9 cellular contexts compared by ENCODE assay signal in the genomic region with DNA sequence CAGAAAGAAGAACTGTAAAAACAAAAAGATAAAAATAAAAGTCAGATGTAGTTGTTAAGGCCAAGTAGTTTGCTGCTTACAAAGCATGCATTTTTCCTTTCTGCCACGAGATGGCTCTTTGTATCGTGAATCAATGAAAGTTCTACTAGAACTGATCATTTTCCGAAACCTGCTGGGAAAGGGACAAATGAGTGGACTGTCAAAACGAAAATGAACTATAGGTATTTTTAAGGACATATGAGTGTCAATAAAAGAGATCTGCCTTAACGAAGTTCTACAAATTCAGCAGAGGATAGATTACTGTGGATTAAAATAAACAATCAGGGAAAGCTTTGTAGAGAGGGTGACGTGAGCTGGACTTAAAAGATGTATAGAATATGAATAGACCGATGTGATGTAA. TPM values are rescaled to one million over a fixed set of nuclear protein-coding genes. Genes with fewer than 3 reads are reported as not detected.
A peak's percentile ranks its signal among the peaks of the same experiment; 100 is the strongest.
DNase-seq lines count a peak whose midpoint lies in the region; ATAC-seq and TF ChIP-seq lines count a peak whose summit lies in the region.
"Had no signal": no experiment of that assay in that cellular context is flagged by ENCODE, and none has a peak within 500 bp of the region (broad histone marks: within the 10 kb centered on the region; RNA-seq: fewer than 3 reads in every experiment).

No MANE protein-coding gene starts in this region.

- peaks cover 8% of the 10 kb centered on the region for H3K27me3 Mint-ChIP-seq in stimulated activated memory B cell treated with anti-CD40 and anti-IgM and Interleukin-4, amounts not matched to agents 10 μg/mL and 1 μg/mL and 100 μg/mL, for 72 hours

- intact Hi-C loops in breast epithelium (cut with DNase I; ENCODE audit: low total_unique reads) = no loop called here
- intact Hi-C loops in lower lobe of right lung (cut with DNase I) = no loop called here

- CTCF ChIA-PET in GM10248 (lab: Yijun Ruan, JAX) = interaction anchor here (0.6 to 3.3 kb wide), 9 partner anchors 9 to 706 kb away, joined by 3 to 23 read pairs (median 4); no protein-coding TSS in a partner anchor

- no peaks in the 10 kb centered on the region for H3K36me3 Mint-ChIP-seq in stimulated activated memory B cell treated with anti-CD40 and anti-IgM and Interleukin-4, amounts not matched to agents 10 μg/mL and 1 μg/mL and 100 μg/mL, for 72 hours
- H3K36me3 Mint-ChIP-seq: memory B cell had no signal

- no peak overlapping the region for H3K27ac Mint-ChIP-seq in stimulated activated memory B cell treated with anti-CD40 and anti-IgM and Interleukin-4, amounts not matched to agents 10 μg/mL and 1 μg/mL and 100 μg/mL, for 72 hours
- H3K27ac Mint-ChIP-seq: memory B cell had no signal

- peak; percentile 19 for DNase-seq in AG09319 (ENCODE audit: extremely low read depth, low read depth)
- peak; percentile 42 for DNase-seq in GM10248 (ENCODE audit: extremely low spot score)
- DNase-seq in NCI-H446 (lab: John Stamatoyannopoulos, UW) = peak; percentile 39 to 47
- no peak for DNase-seq in breast epithelium (ENCODE audit: low spot score in 2 of 2)
- no peak for DNase-seq in lower lobe of right lung
- DNase-seq in HuH-7.5 (ENCODE audit: low spot score) = no peak

- H3K27me3 ChIP-seq in breast epithelium (no peaks in the 10 kb centered on the region), lower lobe of right lung (ENCODE audit: low read depth) (no peaks in the 10 kb centered on the region)

- H3K4me1 Mint-ChIP-seq in stimulated activated memory B cell treated with anti-CD40 and anti-IgM and Interleukin-4, amounts not matched to agents 10 μg/mL and 1 μg/mL and 100 μg/mL, for 72 hours = peaks cover 6% of the 10 kb centered on the region

- H3K36me3 ChIP-seq in breast epithelium (no peaks in the 10 kb centered on the region), lower lobe of right lung (no peaks in the 10 kb centered on the region)

- no peak for ATAC-seq in lower lobe of right lung
- no peak for ATAC-seq in stimulated activated memory B cell treated with anti-CD40 and anti-IgM and Interleukin-4, amounts not matched to agents 10 μg/mL and 1 μg/mL and 100 μg/mL, for 72 hours
- ATAC-seq in HG03045 (IDR thresholded peaks at IDR 0.05; ENCODE audit: unreplicated experiment) = no peak

- H3K4me1 ChIP-seq in breast epithelium (no peaks in the 10 kb centered on the region), lower lobe of right lung (no peaks in the 10 kb centered on the region)

- POLR2A ChIA-PET in GM10248 (lab: Yijun Ruan, JAX) = no interaction called here

- H3K9me3 Mint-ChIP-seq in stimulated activated memory B cell treated with anti-CD40 and anti-IgM and Interleukin-4, amounts not matched to agents 10 μg/mL and 1 μg/mL and 100 μg/mL, for 72 hours = no peaks in the 10 kb centered on the region
- H3K9me3 Mint-ChIP-seq: memory B cell had no signal

- H3K4me3 Mint-ChIP-seq in stimulated activated memory B cell treated with anti-CD40 and anti-IgM and Interleukin-4, amounts not matched to agents 10 μg/mL and 1 μg/mL and 100 μg/mL, for 72 hours = no peak overlapping the region
- H3K4me3 Mint-ChIP-seq: memory B cell had no signal

- H3K27ac ChIP-seq in breast epithelium (no peak overlapping the region), lower lobe of right lung (no peak overlapping the region)

- H3K9me3 ChIP-seq in breast epithelium (no peaks in the 10 kb centered on the region), lower lobe of right lung (no peaks in the 10 kb centered on the region)

- H3K4me3 ChIP-seq in breast epithelium (no peak overlapping the region), lower lobe of right lung (no peak overlapping the region)

- TF ChIP-seq CTCF in AG09319 (IDR thresholded peaks at IDR 0.05; ENCODE audit: low read depth, low read length) (peak; percentile 78), GM10248 (IDR thresholded peaks at IDR 0.05; ENCODE audit: control extremely low read depth, extremely low read depth, low read depth, missing control alignments) (peak; percentile 72), breast epithelium (IDR thresholded peaks at IDR 0.05) (peak in 2 of 3 donors; percentile 44 to 54), lower lobe of right lung (IDR thresholded peaks at IDR 0.05) (peak; percentile 60)

- no peak for TF ChIP-seq POLR2A in breast epithelium (IDR thresholded peaks at IDR 0.05)

RNA-seq across cellular contexts. Expression of gene ELOA2, which starts 15.0 kb away (rescaled TPM):
- total RNA-seq in breast epithelium = not detected
- total RNA-seq in lower lobe of right lung = not detected

Comparison
In these comparisons a context has a peak if more than half of its experiments do, and no peak if none do; other contexts are left out.
1. DNase-seq: peak in AG09319 (single experiment), GM10248 (single experiment) and NCI-H446 (2 of 2); none in breast epithelium (0 of 2), lower lobe of right lung (single experiment) and HuH-7.5 (single experiment).
2. Peak in every context shown above with its lines, with median percentiles within 50 percentile points of each other: CTCF ChIP-seq.